ENCODE assay signal across 11 cellular contexts in genomic region chr9:124296800-124297552, GRCh38. TPM values are rescaled to one million over a fixed set of nuclear protein-coding genes. Genes with fewer than 3 reads are reported as not detected.
DNase-seq lines count a peak whose midpoint lies in the region; ATAC-seq, FAIRE-seq and TF ChIP-seq lines count a peak whose summit lies in the region.
"Had no signal": no experiment of that assay in that cellular context is flagged by ENCODE, and none has a peak within 500 bp of the region (broad histone marks: within the 10 kb centered on the region; RNA-seq: fewer than 3 reads in every experiment).

No MANE protein-coding gene starts in this region.

- ATAC-seq in HepG2: no peak
- ATAC-seq: CD8-positive, alpha-beta T cell; stimulated activated naive B cell treated with anti-CD40 and anti-IgM and Interleukin-4, amounts not matched to agents 10 μg/mL and 1 μg/mL and 100 μg/mL, for 72 hours had no signal

- no peaks in the 10 kb centered on the region for H3K9me3 Mint-ChIP-seq in astrocyte (ENCODE audit: unreplicated experiment)
- H3K9me3 Mint-ChIP-seq: activated T-helper 1 cell treated with anti-CD3 and anti-CD28 coated beads, Interleukin-12 subunit alpha, Interleukin-12 subunit beta, Interleukin-2, Interleukin-4 antibody, amounts not matched to agents 30 ng/mL and 10 ng/mL and 1 ng/mL, durations not matched to agents 14 hours and 24 hours and 36 hours; CD8-positive, alpha-beta T cell; stimulated activated naive B cell treated with anti-CD40 and anti-IgM and Interleukin-4, amounts not matched to agents 10 μg/mL and 1 μg/mL and 100 μg/mL, for 72 hours had no signal

- H3K36me3 Mint-ChIP-seq in astrocyte (ENCODE audit: low read depth, unreplicated experiment): peaks cover 6% of the 10 kb centered on the region
- H3K36me3 Mint-ChIP-seq: CD8-positive, alpha-beta T cell had no signal

- DNase-seq in astrocyte (ENCODE audit: low read depth) (no peak), HepG2 (ENCODE audit: low spot score) (no peak), smooth muscle cell (lab: John Stamatoyannopoulos, UW; ENCODE audit: unreplicated experiment) (no peak), posterior cingulate gyrus (no peak), NK-92 (lab: John Stamatoyannopoulos, UW; ENCODE audit: unreplicated experiment) (no peak)
- DNase-seq: CD8-positive, alpha-beta T cell; effector memory CD4-positive, alpha-beta T cell; stimulated activated naive B cell treated with anti-CD40 and anti-IgM and Interleukin-4, amounts not matched to agents 10 μg/mL and 1 μg/mL and 100 μg/mL, for 72 hours had no signal

- H3K27ac ChIP-seq in HUES48 (ENCODE audit: low read depth, low read length) (peak overlapping the region; percentile 83), astrocyte (ENCODE audit: low read depth, low read length) (peak overlapping the region; percentile 82), HepG2 (ENCODE audit: extremely low read length, insufficient read depth, low read length) (no peak overlapping the region), skin epidermis (peak overlapping the region in 11 of 21 experiments; percentile 1 to 70 (median 36)), smooth muscle cell (ENCODE audit: low read depth) (no peak overlapping the region)

- H4K20me1 ChIP-seq in astrocyte (ENCODE audit: insufficient read depth, low read length) (peaks cover 80% of the 10 kb centered on the region), HepG2 (ENCODE audit: insufficient read depth, low read length) (peaks cover 84% of the 10 kb centered on the region), smooth muscle cell (ENCODE audit: low read depth) (peaks cover 100% of the 10 kb centered on the region)

- H3K9ac ChIP-seq in HUES48 (ENCODE audit: low read depth, low read length) (no peak overlapping the region), astrocyte (ENCODE audit: low read length) (peak overlapping the region; percentile 74), HepG2 (ENCODE audit: insufficient read depth, low read depth, low read length) (no peak overlapping the region), smooth muscle cell (ENCODE audit: low read depth) (no peak overlapping the region)

- H2AFZ ChIP-seq in astrocyte (ENCODE audit: low read depth, low read length) (no peak overlapping the region), HepG2 (ENCODE audit: low read length) (no peak overlapping the region), smooth muscle cell (ENCODE audit: low read depth) (no peak overlapping the region)

- no peak for FAIRE-seq in astrocyte (lab: Jason Lieb, UNC)
- no peak for FAIRE-seq in HepG2 (lab: Jason Lieb, UNC)

- TF ChIP-seq RAD21 in HepG2 (CRISPR knock-in tag; IDR thresholded peaks at IDR 0.05): no peak

- H3K4me3 Mint-ChIP-seq in astrocyte (ENCODE audit: unreplicated experiment): no peak overlapping the region
- H3K4me3 Mint-ChIP-seq: activated T-helper 1 cell treated with anti-CD3 and anti-CD28 coated beads, Interleukin-12 subunit alpha, Interleukin-12 subunit beta, Interleukin-2, Interleukin-4 antibody, amounts not matched to agents 30 ng/mL and 10 ng/mL and 1 ng/mL, durations not matched to agents 14 hours and 24 hours and 36 hours; CD8-positive, alpha-beta T cell; stimulated activated naive B cell treated with anti-CD40 and anti-IgM and Interleukin-4, amounts not matched to agents 10 μg/mL and 1 μg/mL and 100 μg/mL, for 72 hours had no signal

- H3K4me1 ChIP-seq in HUES48 (ENCODE audit: control insufficient read depth, insufficient read depth, low read length): peaks cover 10% of the 10 kb centered on the region; the same call in 1 of the 2 replicates
- peaks cover 82% of the 10 kb centered on the region for H3K4me1 ChIP-seq in astrocyte (ENCODE audit: insufficient read depth, low read length)
- peaks cover 66% of the 10 kb centered on the region for H3K4me1 ChIP-seq in HepG2 (ENCODE audit: insufficient read depth, low read length)
- H3K4me1 ChIP-seq in smooth muscle cell (ENCODE audit: low read depth): no peaks in the 10 kb centered on the region

- peak overlapping the region; percentile 66 for H3K27ac Mint-ChIP-seq in astrocyte (ENCODE audit: unreplicated experiment)
- H3K27ac Mint-ChIP-seq: activated T-helper 1 cell treated with anti-CD3 and anti-CD28 coated beads, Interleukin-12 subunit alpha, Interleukin-12 subunit beta, Interleukin-2, Interleukin-4 antibody, amounts not matched to agents 30 ng/mL and 10 ng/mL and 1 ng/mL, durations not matched to agents 14 hours and 24 hours and 36 hours; CD8-positive, alpha-beta T cell had no signal

- TF ChIP-seq CTCF in astrocyte (IDR thresholded peaks at IDR 0.05; ENCODE audit: insufficient read depth, low read depth, low read length): no peak
- TF ChIP-seq CTCF in HepG2 (CRISPR knock-in tag; IDR thresholded peaks at IDR 0.05): no peak
- TF ChIP-seq CTCF in smooth muscle cell (IDR thresholded peaks at IDR 0.05; ENCODE audit: borderline replicate concordance, insufficient read depth, poor library complexity, severe bottlenecking): no peak

- no peak overlapping the region for H3K4me3 ChIP-seq in HUES48 (ENCODE audit: low read depth, low read length)
- no peak overlapping the region for H3K4me3 ChIP-seq in astrocyte (ENCODE audit: insufficient read depth, low read depth, low read length)
- H3K4me3 ChIP-seq in HepG2 (replicated peaks in 1 of 3; ENCODE audit: insufficient read depth in 1 of 3, low read depth in 2 of 3, low read length in 3 of 3): no peak overlapping the region
- no peak overlapping the region for H3K4me3 ChIP-seq in skin epidermis
- H3K4me3 ChIP-seq in smooth muscle cell: no peak overlapping the region

- no peaks in the 10 kb centered on the region for H3K27me3 Mint-ChIP-seq in astrocyte (ENCODE audit: low read depth, unreplicated experiment)
- H3K27me3 Mint-ChIP-seq: stimulated activated naive B cell treated with anti-CD40 and anti-IgM and Interleukin-4, amounts not matched to agents 10 μg/mL and 1 μg/mL and 100 μg/mL, for 72 hours had no signal

- BruUV-seq in HepG2 (replicated peaks; lab: Mats Ljungman, UMichigan): no TSS peak

- 100% methylated on average over 6 of the region's 14 CpGs for WGBS in HepG2 (ENCODE audit: low lambda C conversion rate)
- WGBS in smooth muscle cell (ENCODE audit: low lambda C conversion rate): 83% methylated on average over 14 of the region's 14 CpGs

- no peaks in the 10 kb centered on the region for H3K9me3 ChIP-seq in HUES48 (ENCODE audit: control insufficient read depth, insufficient read depth, low read length)
- no peaks in the 10 kb centered on the region for H3K9me3 ChIP-seq in astrocyte (ENCODE audit: insufficient read depth, low read depth, low read length)
- no peaks in the 10 kb centered on the region for H3K9me3 ChIP-seq in HepG2 (ENCODE audit: low read length)
- H3K9me3 ChIP-seq in smooth muscle cell (replicated peaks; ENCODE audit: low read depth): no peaks in the 10 kb centered on the region

- POLR2A ChIA-PET in HepG2 (lab: Yijun Ruan, JAX): no interaction called here

- no peaks in the 10 kb centered on the region for H3K36me3 ChIP-seq in HUES48 (ENCODE audit: control insufficient read depth, insufficient read depth, low read length)
- peaks cover 3% of the 10 kb centered on the region for H3K36me3 ChIP-seq in astrocyte (ENCODE audit: insufficient read depth, low read length)
- peaks cover 15 to 34% of the 10 kb centered on the region in 2 experiments; a peak in 4 of 5 replicates for H3K36me3 ChIP-seq in HepG2 (replicated peaks in 1 of 2; ENCODE audit: control insufficient read depth in 1 of 2, insufficient read depth in 2 of 2, low read length in 2 of 2)
- H3K36me3 ChIP-seq in smooth muscle cell (ENCODE audit: low read depth): no peaks in the 10 kb centered on the region

- H3K4me1 Mint-ChIP-seq in astrocyte (ENCODE audit: low read depth, unreplicated experiment): peaks cover 46% of the 10 kb centered on the region

- no peak for TF ChIP-seq EP300 in HepG2 (IDR thresholded peaks at IDR 0.05; ENCODE audit: low read depth in 2 of 2, low read length in 2 of 2)
- TF ChIP-seq EP300 in HepG2 (CRISPR knock-in tag; IDR thresholded peaks at IDR 0.05; ENCODE audit: borderline replicate concordance): no peak

- CTCF ChIA-PET in HepG2 (lab: Yijun Ruan, JAX; ENCODE audit: low intra/inter-chr PET ratio, low total read pairs): no interaction called here

- H3K27me3 ChIP-seq in HUES48 (ENCODE audit: control insufficient read depth, insufficient read depth, low read length) (no peaks in the 10 kb centered on the region), astrocyte (ENCODE audit: insufficient read depth, low read length) (no peaks in the 10 kb centered on the region), HepG2 (ENCODE audit: control insufficient read depth in 1 of 2, insufficient read depth in 2 of 2, low read length in 2 of 2) (no peaks in the 10 kb centered on the region), smooth muscle cell (ENCODE audit: low read depth) (no peaks in the 10 kb centered on the region)

- no peak for TF ChIP-seq POLR2A in HepG2 (IDR thresholded peaks at IDR 0.05; ENCODE audit: insufficient read depth in 1 of 2, low read depth in 2 of 2, low read length in 2 of 2)

- H3K4me2 ChIP-seq in astrocyte (ENCODE audit: low read length) (peak overlapping the region; percentile 71), HepG2 (ENCODE audit: low read depth, low read length) (no peak overlapping the region), smooth muscle cell (no peak overlapping the region)

- H3K79me2 ChIP-seq in astrocyte (ENCODE audit: insufficient read depth, low read length) (peaks cover 100% of the 10 kb centered on the region), HepG2 (ENCODE audit: insufficient read depth, low read length) (peaks cover 89% of the 10 kb centered on the region), smooth muscle cell (ENCODE audit: low read depth) (peaks cover 81% of the 10 kb centered on the region)

- H3F3A ChIP-seq in smooth muscle cell (ENCODE audit: low read depth): no peaks in the 10 kb centered on the region

- intact Hi-C loops in HepG2 (cut with micrococcal nuclease; ENCODE audit: unreplicated experiment) (loop anchor here (1.0 kb wide), 1 partner anchor 34 kb away; no protein-coding TSS in a partner anchor), posterior cingulate gyrus (cut with DNase I) (no loop called here)

- in situ Hi-C loops in HepG2 (cut with HindIII; ENCODE audit: extremely low pct_ligation_motif_present, low pct_unique_long_range_greater_than_20kb): no loop called here

RNA-seq across cellular contexts. Expression of gene NEK6, which starts 39.2 kb away (rescaled TPM):
- total RNA-seq in astrocyte (55.7 and 76.8 TPM in 2 replicates), HepG2 (2016; rRNA removed; fragmentation: Illumina TruSeq; extraction: Trizol) (30.4 and 44.7 TPM in 2 replicates), smooth muscle cell (41.5 and 45.9 TPM in 2 replicates)
- 24.6 and 26.3 TPM in 2 replicates for total RNA-seq in HepG2 (2016; cell fraction: cytosol; rRNA removed; fragmentation: Illumina TruSeq; extraction: Trizol; ENCODE audit: low read depth)
- 33.2 and 37.5 TPM in 2 replicates for total RNA-seq in HepG2 (2016; cell fraction: insoluble cytoplasmic fraction; rRNA removed; fragmentation: Illumina TruSeq; extraction: Trizol)
- total RNA-seq in HepG2 (2016; cell fraction: membrane; rRNA removed; fragmentation: Illumina TruSeq; extraction: Trizol): 49.4 and 52.7 TPM in 2 replicates
- total RNA-seq in HepG2 (2016; cell fraction: nucleus; rRNA removed; fragmentation: Illumina TruSeq; extraction: Trizol): 18.1 and 19.8 TPM in 2 replicates
- polyA plus RNA-seq in HepG2 (2011; rRNA removed) (119 and 127 TPM in 2 replicates), smooth muscle cell (67.6 and 108 TPM in 2 replicates)
- polyA plus RNA-seq in HepG2 (2011; cell fraction: cytosol; rRNA removed): 131 and 138 TPM in 2 replicates
- polyA plus RNA-seq in HepG2 (2011; cell fraction: nucleus; rRNA removed): 94.1 and 101 TPM in 2 replicates
- polyA plus RNA-seq in HepG2 (2012): 75.9 and 86.0 TPM in 2 replicates
- polyA plus RNA-seq in HepG2 (2016; cell fraction: cytosol; fragmentation: Illumina TruSeq; extraction: Trizol; ENCODE audit: low read depth): 55.6 and 62.7 TPM in 2 replicates
- 71.0 and 74.4 TPM in 2 replicates for polyA plus RNA-seq in HepG2 (2016; cell fraction: insoluble cytoplasmic fraction; fragmentation: Illumina TruSeq; extraction: Trizol; ENCODE audit: low read depth)
- 68.1 and 79.5 TPM in 2 replicates for polyA plus RNA-seq in HepG2 (2016; cell fraction: membrane; fragmentation: Illumina TruSeq; extraction: Trizol; ENCODE audit: low read depth)
- polyA plus RNA-seq in HepG2 (2016; cell fraction: nucleus; fragmentation: Illumina TruSeq; extraction: Trizol; ENCODE audit: insufficient read depth, low read depth): 41.9 and 42.8 TPM in 2 replicates
- polyA minus RNA-seq in HepG2 (2011; rRNA and poly(A)+ RNA removed; ENCODE audit: low replicate concordance): 13.4 and 281 TPM in 2 replicates
- 74.6 and 87.4 TPM in 2 replicates for polyA minus RNA-seq in HepG2 (2011; cell fraction: cytosol; rRNA and poly(A)+ RNA removed)
- polyA minus RNA-seq in HepG2 (2011; cell fraction: nucleus; rRNA and poly(A)+ RNA removed): 49.3 and 50.8 TPM in 2 replicates

Comparison
In these comparisons a context has a peak if more than half of its experiments do, and no peak if none do; other contexts are left out.
1. H3K27ac ChIP-seq: peak in HUES48 (single experiment), astrocyte (single experiment) and skin epidermis (11 of 21); none in HepG2 (single experiment) and smooth muscle cell (single experiment).